Comparison of ENCODE assay signal across 9 cellular contexts in the genomic region with DNA sequence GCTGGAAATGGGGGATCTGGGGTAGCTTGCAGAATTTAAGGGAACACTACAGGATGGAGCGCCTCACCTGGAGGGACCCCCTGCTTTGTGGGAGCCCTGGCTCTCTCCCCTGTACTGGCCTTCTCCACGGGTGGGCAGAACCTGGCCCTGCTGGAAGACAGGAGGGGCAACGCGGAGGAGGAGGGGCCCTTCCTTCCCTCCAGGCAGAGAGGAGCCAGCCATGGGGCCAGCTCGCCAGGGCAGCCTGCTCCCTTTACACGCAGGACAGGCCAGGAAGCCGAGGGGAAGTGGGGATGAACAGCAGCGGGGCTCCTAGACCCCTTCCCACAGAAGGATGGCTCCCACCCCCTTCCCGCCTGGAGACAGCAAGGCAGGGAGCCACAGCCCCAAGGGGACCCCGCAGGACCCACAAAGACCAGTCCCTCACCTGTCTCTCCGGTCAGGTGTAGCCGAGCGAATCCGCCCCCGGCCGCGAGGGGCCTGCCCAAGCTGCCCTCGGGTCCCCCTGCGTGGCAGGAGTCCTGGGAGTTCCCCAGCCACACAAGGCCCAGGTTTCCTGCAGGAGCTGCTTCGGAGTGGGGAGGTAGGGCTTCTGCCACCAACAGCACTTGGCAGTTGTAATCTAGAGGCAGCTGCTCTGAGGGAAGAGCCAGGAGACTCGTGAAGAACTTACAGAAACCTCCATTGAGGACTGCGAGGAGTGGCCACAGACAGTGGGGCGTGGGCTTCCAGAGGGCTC. TPM values are rescaled to one million over a fixed set of nuclear protein-coding genes. Genes with fewer than 3 reads are reported as not detected.
DNase-seq lines count a peak whose midpoint lies in the region; ATAC-seq and TF ChIP-seq lines count a peak whose summit lies in the region.
"Had no signal": no experiment of that assay in that cellular context is flagged by ENCODE, and none has a peak within 500 bp of the region (broad histone marks: within the 10 kb centered on the region; RNA-seq: fewer than 3 reads in every experiment).

No MANE protein-coding gene starts in this region.

- H4K20me1 ChIP-seq in mammary epithelial cell (ENCODE audit: insufficient read depth, low read length), result no peaks in the 10 kb centered on the region

- WGBS in mammary epithelial cell (ENCODE audit: low coverage, missing lambda C conversion rate), result 78% methylated on average over 16 of the region's 23 CpGs

- DNase-seq in MCF 10A (ENCODE audit: unreplicated experiment) (no peak), mammary epithelial cell (no peak), lower lobe of right lung (peak; percentile 43), ureter (ENCODE audit: low spot score) (peak; percentile 44), foreskin fibroblast (no peak)
- peak; percentile 30 for DNase-seq in activated naive CD8-positive, alpha-beta T cell treated with anti-CD3 and anti-CD28 coated beads, Interleukin-2, amount 10 ng/mL, durations not matched to agents 7 days and 5 days
- no peak for DNase-seq in stimulated activated CD4-positive, alpha-beta T cell treated with anti-CD3 and anti-CD28 coated beads, Interleukin-2, amount 100 ng/mL, for 48 hours
- no peak for DNase-seq in activated effector memory CD4-positive, alpha-beta T cell treated with anti-CD3 and anti-CD28 coated beads, Interleukin-2, amount 50 U/mL, for 16 hours
- DNase-seq: MV-4-11 had no signal

- intact Hi-C loops in MCF 10A (cut with micrococcal nuclease) (no loop called here), mammary epithelial cell (cut with micrococcal nuclease) (no loop called here), lower lobe of right lung (cut with DNase I) (no loop called here)

- CTCF ChIA-PET in MCF 10A (lab: Yijun Ruan, JAX), result interaction anchor here (0.7 kb wide), 1 partner anchor 262 kb away, joined by 3 read pairs; no protein-coding TSS in a partner anchor
- CTCF ChIA-PET in mammary epithelial cell (lab: Charles Lee; ENCODE audit: low non-redundant PET), result no interaction called here

- H3K9me3 ChIP-seq in mammary epithelial cell (replicated peaks; ENCODE audit: insufficient read depth, low read length), result no peaks in the 10 kb centered on the region
- H3K9me3 ChIP-seq in lower lobe of right lung, result no peaks in the 10 kb centered on the region

- peaks cover 5% of the 10 kb centered on the region for H3K4me1 Mint-ChIP-seq in MCF 10A (ENCODE audit: insufficient read depth, unreplicated experiment)
- peaks cover 10% of the 10 kb centered on the region for H3K4me1 Mint-ChIP-seq in activated naive CD8-positive, alpha-beta T cell treated with anti-CD3 and anti-CD28 coated beads, Interleukin-2, amount 10 ng/mL, durations not matched to agents 7 days and 5 days

- H3K4me1 ChIP-seq in mammary epithelial cell (ENCODE audit: insufficient read depth, low read length) (peaks cover 12% of the 10 kb centered on the region), lower lobe of right lung (peaks cover 16% of the 10 kb centered on the region)

- H3K27me3 ChIP-seq in mammary epithelial cell (ENCODE audit: insufficient read depth, low read length) (no peaks in the 10 kb centered on the region), lower lobe of right lung (ENCODE audit: low read depth) (no peaks in the 10 kb centered on the region)

- peaks cover 18% of the 10 kb centered on the region for H3K79me2 ChIP-seq in mammary epithelial cell (ENCODE audit: insufficient read depth, low read length)

- H3K27ac ChIP-seq in mammary epithelial cell (ENCODE audit: insufficient read depth, low read depth, low read length), result no peak overlapping the region
- H3K27ac ChIP-seq in lower lobe of right lung, result no peak overlapping the region

- POLR2A ChIA-PET in MCF 10A (lab: Yijun Ruan, JAX), result interaction anchor here (0.8 kb wide), 1 partner anchor 12 kb away, joined by 4 read pairs; no protein-coding TSS in a partner anchor
- POLR2A ChIA-PET in activated naive CD8-positive, alpha-beta T cell treated with anti-CD3 and anti-CD28 coated beads, Interleukin-2, amount 10 ng/mL, durations not matched to agents 7 days and 5 days (lab: Charles Lee), result no interaction called here

- TF ChIP-seq CTCF in MCF 10A (IDR thresholded peaks at IDR 0.05; ENCODE audit: unreplicated experiment) (no peak), mammary epithelial cell (conservative IDR thresholded peaks at IDR 0.05 in 1 of 2, IDR thresholded peaks at IDR 0.05 in 1 of 2; ENCODE audit: extremely low read depth in 1 of 2, insufficient read depth in 1 of 2, low read depth in 1 of 2, low read length in 2 of 2) (no peak), lower lobe of right lung (IDR thresholded peaks at IDR 0.05) (no peak), foreskin fibroblast (IDR thresholded peaks at IDR 0.05; ENCODE audit: low read depth, low read length) (no peak)

- no peak overlapping the region for H3K4me2 ChIP-seq in mammary epithelial cell (ENCODE audit: insufficient read depth, low read depth, low read length)

- H3K4me3 ChIP-seq in mammary epithelial cell (replicated peaks in 1 of 3; ENCODE audit: insufficient read depth in 1 of 3, low read depth in 2 of 3, low read length in 3 of 3) (no peak overlapping the region), lower lobe of right lung (no peak overlapping the region), foreskin fibroblast (ENCODE audit: low read depth in 1 of 2, low read length in 2 of 2) (no peak overlapping the region)

- H2AFZ ChIP-seq in mammary epithelial cell (ENCODE audit: low read depth, low read length), result no peak overlapping the region

- in situ Hi-C loops in mammary epithelial cell (cut with MboI; ENCODE audit: low sequenced_read_pairs in 2 of 2), result no loop called here

- H3K9me3 Mint-ChIP-seq in MCF 10A (ENCODE audit: unreplicated experiment), result no peaks in the 10 kb centered on the region
- no peaks in the 10 kb centered on the region for H3K9me3 Mint-ChIP-seq in activated naive CD8-positive, alpha-beta T cell treated with anti-CD3 and anti-CD28 coated beads, Interleukin-2, amount 10 ng/mL, durations not matched to agents 7 days and 5 days

- no peaks in the 10 kb centered on the region for H3K27me3 Mint-ChIP-seq in MCF 10A (ENCODE audit: insufficient read depth, unreplicated experiment)
- H3K27me3 Mint-ChIP-seq in activated naive CD8-positive, alpha-beta T cell treated with anti-CD3 and anti-CD28 coated beads, Interleukin-2, amount 10 ng/mL, durations not matched to agents 7 days and 5 days, result no peaks in the 10 kb centered on the region

- H3K27ac Mint-ChIP-seq in MCF 10A (ENCODE audit: low read depth, unreplicated experiment), result no peak overlapping the region
- peak overlapping the region; percentile 30 for H3K27ac Mint-ChIP-seq in activated naive CD8-positive, alpha-beta T cell treated with anti-CD3 and anti-CD28 coated beads, Interleukin-2, amount 10 ng/mL, durations not matched to agents 7 days and 5 days

- no peak for ATAC-seq in activated naive CD8-positive, alpha-beta T cell treated with anti-CD3 and anti-CD28 coated beads, Interleukin-2, amount 10 ng/mL, durations not matched to agents 7 days and 5 days (ENCODE audit: low read depth)
- ATAC-seq in lower lobe of right lung, result no peak

- BruUV-seq in MCF 10A (replicated peaks; lab: Mats Ljungman, UMichigan) (no TSS peak), mammary epithelial cell (replicated peaks; lab: Mats Ljungman, UMichigan) (no TSS peak)

- no peak overlapping the region for H3K9ac ChIP-seq in mammary epithelial cell (ENCODE audit: insufficient read depth, low read length)

- H3K4me3 Mint-ChIP-seq in MCF 10A (ENCODE audit: unreplicated experiment), result peak overlapping the region; percentile 40
- H3K4me3 Mint-ChIP-seq in activated naive CD8-positive, alpha-beta T cell treated with anti-CD3 and anti-CD28 coated beads, Interleukin-2, amount 10 ng/mL, durations not matched to agents 7 days and 5 days, result peak overlapping the region; percentile 52

- dilution Hi-C loops in mammary epithelial cell (cut with HindIII; ENCODE audit: low sequenced_read_pairs), result no loop called here

- H3K36me3 ChIP-seq in mammary epithelial cell (ENCODE audit: insufficient read depth, low read length) (no peaks in the 10 kb centered on the region), lower lobe of right lung (no peaks in the 10 kb centered on the region)

- no peaks in the 10 kb centered on the region for H3K36me3 Mint-ChIP-seq in MCF 10A (ENCODE audit: insufficient read depth, unreplicated experiment)
- H3K36me3 Mint-ChIP-seq in activated naive CD8-positive, alpha-beta T cell treated with anti-CD3 and anti-CD28 coated beads, Interleukin-2, amount 10 ng/mL, durations not matched to agents 7 days and 5 days, result no peaks in the 10 kb centered on the region

RNA-seq across cellular contexts. Expression of a gene that starts 1.6 kb away (rescaled TPM):
- total RNA-seq in MCF 10A (2022) (16.0 and 25.4 TPM in 2 replicates), mammary epithelial cell (10 to 100 TPM in 1 of 2 donors, 1 to 10 TPM in 1; 3.7 to 15.6 TPM), lower lobe of right lung (50.7 TPM), ureter (23.0 TPM)
- 10.7 TPM for polyA plus RNA-seq in mammary epithelial cell
- 8.7 TPM for polyA minus RNA-seq in mammary epithelial cell
- total RNA-seq in activated naive CD8-positive, alpha-beta T cell treated with anti-CD3 and anti-CD28 coated beads, Interleukin-2, amount 10 ng/mL, durations not matched to agents 7 days and 5 days, result 10 to 100 TPM; 34.3 to 38.4 TPM

Comparison
In these comparisons a context has a peak if more than half of its experiments do, and no peak if none do; other contexts are left out.
1. DNase-seq: peak in activated naive CD8-positive, alpha-beta T cell treated with anti-CD3 and anti-CD28 coated beads, Interleukin-2, amount 10 ng/mL, durations not matched to agents 7 days and 5 days (single experiment), lower lobe of right lung (single experiment) and ureter (single experiment); none in MCF 10A (single experiment), mammary epithelial cell (single experiment), stimulated activated CD4-positive, alpha-beta T cell treated with anti-CD3 and anti-CD28 coated beads, Interleukin-2, amount 100 ng/mL, for 48 hours (0 of 2), activated effector memory CD4-positive, alpha-beta T cell treated with anti-CD3 and anti-CD28 coated beads, Interleukin-2, amount 50 U/mL, for 16 hours (single experiment) and foreskin fibroblast (0 of 2).